In the genomic region with DNA sequence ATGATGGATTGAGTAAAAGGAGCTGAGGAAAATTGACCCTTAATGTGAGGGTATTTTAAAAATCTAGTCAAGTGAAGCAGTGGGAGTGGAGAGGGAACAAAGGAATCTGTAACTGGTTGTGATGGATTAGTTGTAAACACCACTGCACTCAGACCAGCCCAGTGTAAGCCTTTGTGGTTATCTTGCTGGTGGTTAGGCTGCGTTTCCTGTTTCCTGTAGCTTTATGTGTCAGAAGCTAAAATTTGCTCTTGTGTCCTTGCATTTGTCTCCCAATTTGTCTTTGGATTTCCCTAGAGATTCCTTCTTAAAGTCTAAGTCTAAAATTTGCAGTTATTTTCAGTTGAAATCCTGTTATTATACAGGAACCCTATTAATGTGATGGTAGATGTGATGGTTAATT, we compare ENCODE assay signal across 8 cellular contexts. TPM values are rescaled to one million over a fixed set of nuclear protein-coding genes. Genes with fewer than 3 reads are reported as not detected.
DNase-seq lines count a peak whose midpoint lies in the region; ATAC-seq and TF ChIP-seq lines count a peak whose summit lies in the region.

No MANE protein-coding gene starts in this region.

- TF ChIP-seq CTCF in CD14-positive monocyte (IDR thresholded peaks at IDR 0.05) = no peak

- peak overlapping the region in 1 of 2 donors; percentile 67 for H3K4me3 Mint-ChIP-seq in CD14-positive monocyte

- peak overlapping the region in 1 of 7 donors; percentile 47 for H3K27ac Mint-ChIP-seq in CD14-positive monocyte

- intact Hi-C loops in CD14-positive monocyte (cut with micrococcal nuclease) = no loop called here

- no peaks in the 10 kb centered on the region for H3K36me3 Mint-ChIP-seq in CD14-positive monocyte

- H3K27me3 Mint-ChIP-seq in CD14-positive monocyte (ENCODE audit: low read depth in 3 of 3) = no peaks in the 10 kb centered on the region

- peak; percentile 87 for ATAC-seq in GM18873 (IDR thresholded peaks at IDR 0.05; ENCODE audit: low FRiP score, unreplicated experiment)
- ATAC-seq in HG02798 (IDR thresholded peaks at IDR 0.05; ENCODE audit: poor library complexity, unreplicated experiment) = peak; percentile 81

- H3K9me3 Mint-ChIP-seq in CD14-positive monocyte = peaks cover 0 to 3% (median 0%) of the 10 kb centered on the region in 7 donors

- DNase-seq in SIG-M5 (lab: John Stamatoyannopoulos, UW) (peak; percentile 35), myocyte (ENCODE audit: low read depth) (peak; percentile 61), NCI-H748 treated with DMSO at 0.1 percent for 48 hours (lab: John Stamatoyannopoulos, UW) (no peak), CD14-positive monocyte (ENCODE audit: low spot score) (no peak), NCI-H526 (lab: John Stamatoyannopoulos, UW) (no peak), DMS 273 (lab: John Stamatoyannopoulos, UW; ENCODE audit: unreplicated experiment) (no peak)

- peaks cover 22% of the 10 kb centered on the region for H3K4me1 Mint-ChIP-seq in CD14-positive monocyte

RNA-seq across cellular contexts. Expression of a gene that starts 6.3 kb away (rescaled TPM):
- total RNA-seq in myocyte = not detected in 2 replicates
- polyA plus RNA-seq in myocyte (2012) = not detected
- not detected for polyA plus RNA-seq in CD14-positive monocyte

RNA-seq across cellular contexts. Expression of a gene that starts 18.5 kb away (rescaled TPM):
- not detected in 2 replicates for total RNA-seq in myocyte
- polyA plus RNA-seq in myocyte (2012) = not detected
- polyA plus RNA-seq in CD14-positive monocyte = not detected

RNA-seq across cellular contexts. Expression of a gene that starts 27.2 kb away (rescaled TPM):
- not detected in 2 replicates for total RNA-seq in myocyte
- not detected for polyA plus RNA-seq in myocyte (2012)
- polyA plus RNA-seq in CD14-positive monocyte = not detected

RNA-seq across cellular contexts. Expression of a gene that starts 41.8 kb away (rescaled TPM):
- not detected in 2 replicates for total RNA-seq in myocyte
- polyA plus RNA-seq in myocyte (2012) = not detected
- not detected for polyA plus RNA-seq in CD14-positive monocyte

RNA-seq across cellular contexts. Expression of a gene that starts 46.8 kb away (rescaled TPM):
- total RNA-seq in myocyte = not detected in 2 replicates
- polyA plus RNA-seq in myocyte (2012) = not detected
- polyA plus RNA-seq in CD14-positive monocyte = not detected

Comparison
In these comparisons a context has a peak if more than half of its experiments do, and no peak if none do; other contexts are left out.
1. DNase-seq: peak in SIG-M5 (single experiment) and myocyte (single experiment); none in NCI-H748 treated with DMSO at 0.1 percent for 48 hours (single experiment), CD14-positive monocyte (single experiment), NCI-H526 (0 of 2) and DMS 273 (single experiment).